Comparison of ENCODE assay signal across 22 cellular contexts in genomic region chr17:17541640-17542001, GRCh38. TPM values are rescaled to one million over a fixed set of nuclear protein-coding genes. Genes with fewer than 3 reads are reported as not detected.
DNase-seq lines count a peak whose midpoint lies in the region; ATAC-seq and TF ChIP-seq lines count a peak whose summit lies in the region.
"Had no signal": no experiment of that assay in that cellular context is flagged by ENCODE, and none has a peak within 500 bp of the region (broad histone marks: within the 10 kb centered on the region; RNA-seq: fewer than 3 reads in every experiment).

No MANE protein-coding gene starts in this region.

- WGBS in SK-N-SH (ENCODE audit: low lambda C conversion rate): 36% methylated on average over 1 of the region's 5 CpGs
- WGBS in right cardiac atrium: 72% methylated on average over 5 of the region's 5 CpGs

- H3K27ac ChIP-seq in SK-N-SH (ENCODE audit: low read depth in 2 of 2, low read length in 1 of 2) (peak overlapping the region in 1 of 2 experiments; percentile 86; a peak in 2 of 4 replicates), BLaER1 (peak overlapping the region; percentile 55), SJCRH30 (peak overlapping the region; percentile 18), right cardiac atrium (ENCODE audit: low read length) (no peak overlapping the region)
- H3K27ac ChIP-seq: Peyer's patch, SJSA1 had no signal

- H3K27ac Mint-ChIP-seq in chondrocyte (ENCODE audit: unreplicated experiment): no peak overlapping the region
- H3K27ac Mint-ChIP-seq: CD4-positive, alpha-beta T cell had no signal

- H2AFZ ChIP-seq in SK-N-SH (ENCODE audit: low read depth): no peak overlapping the region

- H3K9ac ChIP-seq in SK-N-SH: no peak overlapping the region
- peak overlapping the region; percentile 8; the same call in 1 of the 2 replicates for H3K9ac ChIP-seq in BLaER1

- TF ChIP-seq CTCF in SK-N-SH (IDR thresholded peaks at IDR 0.05) (no peak), chondrocyte (IDR thresholded peaks at IDR 0.05) (no peak)

- H3K36me3 ChIP-seq in SK-N-SH (replicated peaks in 1 of 2; ENCODE audit: control insufficient read depth in 1 of 2, insufficient read depth in 2 of 2, low read length in 1 of 2): no peaks in the 10 kb centered on the region
- no peaks in the 10 kb centered on the region for H3K36me3 ChIP-seq in BLaER1
- H3K36me3 ChIP-seq in SJCRH30: no peaks in the 10 kb centered on the region
- H3K36me3 ChIP-seq: Peyer's patch, SJSA1 had no signal

- H3K4me3 ChIP-seq in SK-N-SH (ENCODE audit: low read depth in 2 of 2, low read length in 1 of 2) (no peak overlapping the region), BLaER1 (no peak overlapping the region), SJCRH30 (no peak overlapping the region), right cardiac atrium (ENCODE audit: low read length) (no peak overlapping the region)
- H3K4me3 ChIP-seq: Peyer's patch, SJSA1 had no signal

- no peaks in the 10 kb centered on the region for H3K9me3 Mint-ChIP-seq in chondrocyte (ENCODE audit: low read depth)
- H3K9me3 Mint-ChIP-seq: CD4-positive, alpha-beta T cell had no signal

- TF ChIP-seq EP300 in SK-N-SH (IDR thresholded peaks at IDR 0.05; ENCODE audit: borderline replicate concordance in 1 of 2, low read depth in 1 of 2, low read length in 1 of 2): no peak

- H3K4me3 Mint-ChIP-seq in chondrocyte (ENCODE audit: unreplicated experiment): no peak overlapping the region
- H3K4me3 Mint-ChIP-seq: CD4-positive, alpha-beta T cell had no signal

- no peaks in the 10 kb centered on the region for H3F3A ChIP-seq in SK-N-SH (replicated peaks; ENCODE audit: insufficient read depth)

- CTCF ChIA-PET in SK-N-SH (lab: Yijun Ruan, JAX): interaction anchor here (0.6 to 1.7 kb wide), 5 partner anchors 27 to 186 kb away, joined by 3 to 8 read pairs (median 4); partner anchors contain the start of gene RASD1

- no peaks in the 10 kb centered on the region for H3K9me2 ChIP-seq in SK-N-SH

- no peaks in the 10 kb centered on the region for H3K27me3 Mint-ChIP-seq in chondrocyte (ENCODE audit: low read depth)
- H3K27me3 Mint-ChIP-seq: CD4-positive, alpha-beta T cell had no signal

- H3K79me2 ChIP-seq in SK-N-SH (ENCODE audit: insufficient read depth): no peaks in the 10 kb centered on the region

- H3K4me1 Mint-ChIP-seq in chondrocyte (ENCODE audit: low read depth): peaks cover 28% of the 10 kb centered on the region

- H3K4me2 ChIP-seq in SK-N-SH: no peak overlapping the region
- peak overlapping the region; percentile 75 for H3K4me2 ChIP-seq in BLaER1

- H3K36me3 Mint-ChIP-seq in chondrocyte (ENCODE audit: low read depth): no peaks in the 10 kb centered on the region

- H4K20me1 ChIP-seq in SK-N-SH (ENCODE audit: insufficient read depth): no peaks in the 10 kb centered on the region
- H4K20me1 ChIP-seq in BLaER1: no peaks in the 10 kb centered on the region

- no peaks in the 10 kb centered on the region for H3K27me3 ChIP-seq in SK-N-SH (ENCODE audit: insufficient read depth)
- H3K27me3 ChIP-seq in BLaER1: no peaks in the 10 kb centered on the region
- no peaks in the 10 kb centered on the region for H3K27me3 ChIP-seq in SJCRH30
- no peaks in the 10 kb centered on the region for H3K27me3 ChIP-seq in right cardiac atrium (ENCODE audit: control insufficient read depth, insufficient read depth)
- H3K27me3 ChIP-seq: Peyer's patch, SJSA1 had no signal

- ATAC-seq in SK-N-SH treated with all-trans-retinoic acid at 6 μM for 48 hours (no peak), right cardiac atrium (no peak)

- intact Hi-C loops in right cardiac atrium (cut with DNase I): no loop called here

- peaks cover 0 to 76% of the 10 kb centered on the region in 2 experiments; a peak in 2 of 4 replicates for H3K4me1 ChIP-seq in SK-N-SH (ENCODE audit: control insufficient read depth in 1 of 2, insufficient read depth in 2 of 2, low read depth in 1 of 2, low read length in 1 of 2)
- H3K4me1 ChIP-seq in BLaER1: peaks cover 79% of the 10 kb centered on the region
- peaks cover 58% of the 10 kb centered on the region for H3K4me1 ChIP-seq in SJCRH30
- H3K4me1 ChIP-seq in right cardiac atrium (ENCODE audit: control insufficient read depth, insufficient read depth, low read length): peaks cover 3% of the 10 kb centered on the region

- no peak for TF ChIP-seq RAD21 in SK-N-SH (IDR thresholded peaks at IDR 0.05; ENCODE audit: low read length)

- peak; percentile 56 for DNase-seq in SK-N-SH
- DNase-seq in SJCRH30: no peak
- peak; percentile 7 to 38 (median 27) for DNase-seq in right cardiac atrium
- DNase-seq in activated T-cell treated with anti-CD3 and anti-CD28 coated beads, Interleukin-2, amount 50 U/mL, for 48 hours: no peak
- DNase-seq in globus pallidus (ENCODE audit: low spot score): no peak
- DNase-seq in chondrocyte (ENCODE audit: low spot score): no peak
- DNase-seq: CD4-positive, alpha-beta T cell; KBM-7; MM.1S; NCI-H1092; NCI-H1417 treated with DMSO at 0.1 percent for 48 hours; NCI-H1694 treated with DMSO at 0.1 percent for 48 hours; NCI-H2081; NCI-H2227 treated with DMSO at 0.1 percent for 48 hours; NCI-H526 treated with DMSO at 0.1 percent for 48 hours; OCI-M1; Peyer's patch had no signal

- POLR2A ChIA-PET in SK-N-SH (lab: Yijun Ruan, JAX): interaction anchor here (1.6 kb wide), 1 partner anchor 45 kb away, joined by 5 read pairs; the partner anchor contains the start of gene RASD1

- H3K9me3 ChIP-seq in SK-N-SH (no peaks in the 10 kb centered on the region), BLaER1 (no peaks in the 10 kb centered on the region), SJCRH30 (replicated peaks) (no peaks in the 10 kb centered on the region), right cardiac atrium (ENCODE audit: control insufficient read depth, low read length) (no peaks in the 10 kb centered on the region)
- H3K9me3 ChIP-seq: Peyer's patch, SJSA1 had no signal

TF ChIP-seq in SK-N-SH, 30 proteins besides CTCF, POLR2A, EP300 and RAD21 (continues in another document):
- TF ChIP-seq FOXJ3 (CRISPR knock-in tag; IDR thresholded peaks at IDR 0.05) (no peak), USF2 (IDR thresholded peaks at IDR 0.05; ENCODE audit: borderline replicate concordance, low read depth, low read length) (no peak), SMC3 (IDR thresholded peaks at IDR 0.05; ENCODE audit: low read depth, low read length) (no peak), RCOR1 (IDR thresholded peaks at IDR 0.05; ENCODE audit: low read length) (no peak)

TF ChIP-seq in SK-N-SH treated with all-trans-retinoic acid at 6 μM for 48 hours, 23 proteins besides CTCF, POLR2A, EP300 and RAD21:
- TF ChIP-seq ZNF565 (CRISPR knock-in tag; conservative IDR thresholded peaks at IDR 0.05; ENCODE audit: low read depth): no peak
- TF ChIP-seq RARB (CRISPR knock-in tag; IDR thresholded peaks at IDR 0.05): no peak
- no peak for TF ChIP-seq ZC3H10 (CRISPR knock-in tag; IDR thresholded peaks at IDR 0.05)
- TF ChIP-seq POU6F1 (CRISPR knock-in tag; IDR thresholded peaks at IDR 0.05; ENCODE audit: borderline replicate concordance, low read depth): no peak
- no peak for TF ChIP-seq TCF4 (CRISPR knock-in tag; IDR thresholded peaks at IDR 0.05; ENCODE audit: borderline replicate concordance)
- TF ChIP-seq PATZ1 (CRISPR knock-in tag; IDR thresholded peaks at IDR 0.05; ENCODE audit: borderline replicate concordance): no peak
- TF ChIP-seq GLIS3 (CRISPR knock-in tag; IDR thresholded peaks at IDR 0.05): no peak
TF ChIP-seq in SK-N-SH treated with all-trans-retinoic acid at 6 μM for 48 hours: peak in this region for 0.

RNA-seq across cellular contexts. Expression of gene RASD1, which starts 45.4 kb away (rescaled TPM):
- 0.26 and 0.43 TPM in 2 replicates for polyA plus RNA-seq in SK-N-SH (2012; rRNA removed)
- 0.05 and 0.28 TPM in 2 replicates for polyA plus RNA-seq in SK-N-SH (2012; cell fraction: cytosol; rRNA removed)
- 0.87 and 0.94 TPM in 2 replicates for polyA plus RNA-seq in SK-N-SH (2012; cell fraction: nucleus; rRNA removed)
- total RNA-seq in SJCRH30 (2014; rRNA removed; shearing (Covaris generic)): not detected in 2 replicates
- total RNA-seq in right cardiac atrium: 10 to 100 TPM; 18.7 to 63.8 (median 39.9) TPM
- polyA plus RNA-seq in right cardiac atrium: 66.2 TPM
- total RNA-seq in chondrocyte: 0.31 to 0.72 TPM (median 0.42 TPM) in 3 replicates
- total RNA-seq: A172, HT1080 had no signal

RNA-seq across cellular contexts. Expression of gene PEMT, which starts 49.9 kb away (rescaled TPM):
- polyA plus RNA-seq in SK-N-SH (2012; rRNA removed) (49.8 and 52.8 TPM in 2 replicates), right cardiac atrium (28.0 TPM)
- polyA plus RNA-seq in SK-N-SH (2012; cell fraction: cytosol; rRNA removed): 26.8 and 41.1 TPM in 2 replicates
- polyA plus RNA-seq in SK-N-SH (2012; cell fraction: nucleus; rRNA removed): 19.4 and 22.2 TPM in 2 replicates
- total RNA-seq in SJCRH30 (2014; rRNA removed; shearing (Covaris generic)): 62.5 and 65.2 TPM in 2 replicates
- total RNA-seq in right cardiac atrium (10 to 100 TPM; 18.4 to 28.5 (median 19.3) TPM), chondrocyte (27.5 to 33.8 TPM (median 31.1 TPM) in 3 replicates)

Comparison
In these comparisons a context has a peak if more than half of its experiments do, and no peak if none do; other contexts are left out.
1. DNase-seq: peak in SK-N-SH (single experiment) and right cardiac atrium (3 of 3); none in SJCRH30 (0 of 2), activated T-cell treated with anti-CD3 and anti-CD28 coated beads, Interleukin-2, amount 50 U/mL, for 48 hours (0 of 2), globus pallidus (single experiment) and chondrocyte (single experiment).
2. RNA of gene RASD1, which starts 45.4 kb away (total RNA-seq): 18.7 to 63.8 TPM in right cardiac atrium; 0.31 to 0.72 TPM in chondrocyte and not detected in SJCRH30; every median in the first group is over 10 times any median in the second.